In genomic region chr13:31167490-31167889, GRCh38 we compare ENCODE assay signal across 15 cellular contexts. TPM values are rescaled to one million over a fixed set of nuclear protein-coding genes. Genes with fewer than 3 reads are reported as not detected.
DNase-seq lines count a peak whose midpoint lies in the region; ATAC-seq and FAIRE-seq lines count a peak whose summit lies in the region.
"Had no signal": no experiment of that assay in that cellular context is flagged by ENCODE, and none has a peak within 500 bp of the region (broad histone marks: within the 10 kb centered on the region; RNA-seq: fewer than 3 reads in every experiment).

No MANE protein-coding gene starts in this region.

- no peak overlapping the region for H3K4me3 Mint-ChIP-seq in activated CD8-positive, alpha-beta memory T cell treated with anti-CD3 and anti-CD28 coated beads, Interleukin-2, amount 10 ng/mL, durations not matched to agents 7 days and 5 days
- H3K4me3 Mint-ChIP-seq in stimulated activated effector memory CD8-positive, alpha-beta T cell treated with anti-CD3 and anti-CD28 coated beads, Interleukin-12 subunit alpha, Interleukin-12 subunit beta, amount 100 ng/mL, for 72 hours: no peak overlapping the region
- no peak overlapping the region for H3K4me3 Mint-ChIP-seq in activated CD4-positive, alpha-beta memory T cell treated with anti-CD3 and anti-CD28 coated beads, Interleukin-2, amount 10 ng/mL, durations not matched to agents 7 days and 5 days
- H3K4me3 Mint-ChIP-seq: activated naive CD4-positive, alpha-beta T cell treated with anti-CD3 and anti-CD28 coated beads, Interleukin-2, amount 50 U/mL, for 24 hours; mesothelial cell of epicardium had no signal

- H3K27ac Mint-ChIP-seq in activated CD8-positive, alpha-beta memory T cell treated with anti-CD3 and anti-CD28 coated beads, Interleukin-2, amount 10 ng/mL, durations not matched to agents 7 days and 5 days: no peak overlapping the region
- no peak overlapping the region for H3K27ac Mint-ChIP-seq in stimulated activated effector memory CD8-positive, alpha-beta T cell treated with anti-CD3 and anti-CD28 coated beads, Interleukin-12 subunit alpha, Interleukin-12 subunit beta, amount 100 ng/mL, for 72 hours
- H3K27ac Mint-ChIP-seq in activated CD4-positive, alpha-beta memory T cell treated with anti-CD3 and anti-CD28 coated beads, Interleukin-2, amount 10 ng/mL, durations not matched to agents 7 days and 5 days: no peak overlapping the region
- H3K27ac Mint-ChIP-seq: activated naive CD4-positive, alpha-beta T cell treated with anti-CD3 and anti-CD28 coated beads, Interleukin-2, amount 50 U/mL, for 24 hours; mesothelial cell of epicardium had no signal

- CTCF ChIA-PET in activated CD8-positive, alpha-beta memory T cell treated with anti-CD3 and anti-CD28 coated beads, Interleukin-2, amount 10 ng/mL, durations not matched to agents 7 days and 5 days (lab: Charles Lee): interaction anchor here (1.6 kb wide), 1 partner anchor 32 kb away, joined by 5 read pairs; the partner anchor contains the start of gene B3GLCT
- CTCF ChIA-PET in activated CD4-positive, alpha-beta memory T cell treated with anti-CD3 and anti-CD28 coated beads, Interleukin-2, amount 10 ng/mL, durations not matched to agents 7 days and 5 days (lab: Charles Lee): interaction anchor here (1.0 kb wide), 1 partner anchor 32 kb away, joined by 5 read pairs; the partner anchor contains the start of gene B3GLCT

- no peak for FAIRE-seq in urothelium cell line (lab: Jason Lieb, UNC)
- FAIRE-seq: pancreas had no signal

- no peaks in the 10 kb centered on the region for H3K36me3 Mint-ChIP-seq in activated CD8-positive, alpha-beta memory T cell treated with anti-CD3 and anti-CD28 coated beads, Interleukin-2, amount 10 ng/mL, durations not matched to agents 7 days and 5 days
- H3K36me3 Mint-ChIP-seq in stimulated activated effector memory CD8-positive, alpha-beta T cell treated with anti-CD3 and anti-CD28 coated beads, Interleukin-12 subunit alpha, Interleukin-12 subunit beta, amount 100 ng/mL, for 72 hours: peaks cover 2% of the 10 kb centered on the region
- no peaks in the 10 kb centered on the region for H3K36me3 Mint-ChIP-seq in activated CD4-positive, alpha-beta memory T cell treated with anti-CD3 and anti-CD28 coated beads, Interleukin-2, amount 10 ng/mL, durations not matched to agents 7 days and 5 days (ENCODE audit: low read depth)
- H3K36me3 Mint-ChIP-seq: activated naive CD4-positive, alpha-beta T cell treated with anti-CD3 and anti-CD28 coated beads, Interleukin-2, amount 50 U/mL, for 24 hours; mesothelial cell of epicardium had no signal

- peak; percentile 10 for ATAC-seq in activated CD8-positive, alpha-beta memory T cell treated with anti-CD3 and anti-CD28 coated beads, Interleukin-2, amount 10 ng/mL, durations not matched to agents 7 days and 5 days
- ATAC-seq in HG02588 (IDR thresholded peaks at IDR 0.05; ENCODE audit: unreplicated experiment) (peak; percentile 42), HG03432 (IDR thresholded peaks at IDR 0.05; ENCODE audit: unreplicated experiment) (peak; percentile 68)
- peak; percentile 16 for ATAC-seq in stimulated activated effector memory CD8-positive, alpha-beta T cell treated with anti-CD3 and anti-CD28 coated beads, Interleukin-12 subunit alpha, Interleukin-12 subunit beta, amount 100 ng/mL, for 72 hours
- ATAC-seq: esophagus mucosa, pancreas had no signal

- peaks cover 37% of the 10 kb centered on the region for H3K4me1 Mint-ChIP-seq in activated CD8-positive, alpha-beta memory T cell treated with anti-CD3 and anti-CD28 coated beads, Interleukin-2, amount 10 ng/mL, durations not matched to agents 7 days and 5 days
- H3K4me1 Mint-ChIP-seq in stimulated activated effector memory CD8-positive, alpha-beta T cell treated with anti-CD3 and anti-CD28 coated beads, Interleukin-12 subunit alpha, Interleukin-12 subunit beta, amount 100 ng/mL, for 72 hours: peaks cover 6% of the 10 kb centered on the region
- peaks cover 37% of the 10 kb centered on the region for H3K4me1 Mint-ChIP-seq in activated CD4-positive, alpha-beta memory T cell treated with anti-CD3 and anti-CD28 coated beads, Interleukin-2, amount 10 ng/mL, durations not matched to agents 7 days and 5 days

- no peak for DNase-seq in activated CD8-positive, alpha-beta memory T cell treated with anti-CD3 and anti-CD28 coated beads, Interleukin-2, amount 10 ng/mL, durations not matched to agents 7 days and 5 days
- no peak for DNase-seq in activated CD8-positive, alpha-beta memory T cell treated with anti-CD3 and anti-CD28 coated beads for 24 hours
- no peak for DNase-seq in stimulated activated effector memory CD8-positive, alpha-beta T cell treated with anti-CD3 and anti-CD28 coated beads, Interleukin-12 subunit alpha, Interleukin-12 subunit beta, amount 100 ng/mL, for 72 hours (ENCODE audit: low spot score in 2 of 2)
- DNase-seq in activated CD4-positive, alpha-beta memory T cell treated with anti-CD3 and anti-CD28 coated beads, Interleukin-2, amount 10 ng/mL, durations not matched to agents 7 days and 5 days: no peak
- no peak for DNase-seq in urothelium cell line (ENCODE audit: low spot score)
- DNase-seq in DMS 273 treated with DMSO at 0.1 percent for 48 hours (lab: John Stamatoyannopoulos, UW): no peak
- DNase-seq: NCI-H2227 treated with DMSO at 0.1 percent for 48 hours; pancreas; PC-9; stimulated activated CD4-positive, alpha-beta T cell treated with anti-CD3 and anti-CD28 coated beads, Interleukin-12 subunit alpha, Interleukin-12 subunit beta, amount 100 ng/mL, for 4 hours had no signal

- peaks cover 2% of the 10 kb centered on the region for H3K27me3 Mint-ChIP-seq in activated CD8-positive, alpha-beta memory T cell treated with anti-CD3 and anti-CD28 coated beads, Interleukin-2, amount 10 ng/mL, durations not matched to agents 7 days and 5 days
- peaks cover 2% of the 10 kb centered on the region for H3K27me3 Mint-ChIP-seq in activated CD4-positive, alpha-beta memory T cell treated with anti-CD3 and anti-CD28 coated beads, Interleukin-2, amount 10 ng/mL, durations not matched to agents 7 days and 5 days
- H3K27me3 Mint-ChIP-seq: activated naive CD4-positive, alpha-beta T cell treated with anti-CD3 and anti-CD28 coated beads, Interleukin-2, amount 50 U/mL, for 24 hours had no signal

- H3K9me3 Mint-ChIP-seq in activated CD8-positive, alpha-beta memory T cell treated with anti-CD3 and anti-CD28 coated beads, Interleukin-2, amount 10 ng/mL, durations not matched to agents 7 days and 5 days (ENCODE audit: low read depth): no peaks in the 10 kb centered on the region
- no peaks in the 10 kb centered on the region for H3K9me3 Mint-ChIP-seq in stimulated activated effector memory CD8-positive, alpha-beta T cell treated with anti-CD3 and anti-CD28 coated beads, Interleukin-12 subunit alpha, Interleukin-12 subunit beta, amount 100 ng/mL, for 72 hours
- H3K9me3 Mint-ChIP-seq in activated CD4-positive, alpha-beta memory T cell treated with anti-CD3 and anti-CD28 coated beads, Interleukin-2, amount 10 ng/mL, durations not matched to agents 7 days and 5 days: no peaks in the 10 kb centered on the region
- H3K9me3 Mint-ChIP-seq: activated naive CD4-positive, alpha-beta T cell treated with anti-CD3 and anti-CD28 coated beads, Interleukin-2, amount 50 U/mL, for 24 hours; mesothelial cell of epicardium had no signal

- POLR2A ChIA-PET in activated CD4-positive, alpha-beta memory T cell treated with anti-CD3 and anti-CD28 coated beads, Interleukin-2, amount 10 ng/mL, durations not matched to agents 7 days and 5 days (lab: Charles Lee): interaction anchor here (0.7 kb wide), 1 partner anchor 380 kb away, joined by 3 read pairs; no protein-coding TSS in a partner anchor

RNA-seq across cellular contexts. Expression of gene HSPH1, which starts 5.8 kb away (rescaled TPM):
- total RNA-seq in activated CD8-positive, alpha-beta memory T cell treated with anti-CD3 and anti-CD28 coated beads, Interleukin-2, amount 10 ng/mL, durations not matched to agents 7 days and 5 days: 100 to 1,000 TPM; 141 to 202 TPM
- 100 to 1,000 TPM in 1 of 2 experiments, 10 to 100 TPM in 1; 95.4 to 103 TPM for total RNA-seq in activated CD4-positive, alpha-beta memory T cell treated with anti-CD3 and anti-CD28 coated beads, Interleukin-2, amount 10 ng/mL, durations not matched to agents 7 days and 5 days

RNA-seq across cellular contexts. Expression of gene B3GLCT, which starts 32.3 kb away (rescaled TPM):
- total RNA-seq in activated CD8-positive, alpha-beta memory T cell treated with anti-CD3 and anti-CD28 coated beads, Interleukin-2, amount 10 ng/mL, durations not matched to agents 7 days and 5 days: 1 to 10 TPM; 4.2 to 4.9 TPM
- total RNA-seq in activated CD4-positive, alpha-beta memory T cell treated with anti-CD3 and anti-CD28 coated beads, Interleukin-2, amount 10 ng/mL, durations not matched to agents 7 days and 5 days: 1 to 10 TPM; 4.6 to 4.7 TPM

Comparison
In these comparisons a context has a peak if more than half of its experiments do, and no peak if none do; other contexts are left out.
1. ATAC-seq: peak in every context shown above with its lines; median percentile 68 in HG03432; 42 in HG02588; 16 in stimulated activated effector memory CD8-positive, alpha-beta T cell treated with anti-CD3 and anti-CD28 coated beads, Interleukin-12 subunit alpha, Interleukin-12 subunit beta, amount 100 ng/mL, for 72 hours; 10 in activated CD8-positive, alpha-beta memory T cell treated with anti-CD3 and anti-CD28 coated beads, Interleukin-2, amount 10 ng/mL, durations not matched to agents 7 days and 5 days.